In genomic region chr4:40559585-40560465, GRCh38 we compare ENCODE assay signal across 10 cellular contexts.
DNase-seq lines count a peak whose midpoint lies in the region; ATAC-seq and TF ChIP-seq lines count a peak whose summit lies in the region.
"Had no signal": no experiment of that assay in that cellular context is flagged by ENCODE, and none has a peak within 500 bp of the region (broad histone marks: within the 10 kb centered on the region; RNA-seq: fewer than 3 reads in every experiment).

No MANE protein-coding gene starts in this region.

- no peaks in the 10 kb centered on the region for H3K36me3 ChIP-seq in body of pancreas (replicated peaks in 1 of 2; ENCODE audit: insufficient read depth in 1 of 2, low read depth in 2 of 2)

- no peaks in the 10 kb centered on the region for H3K27me3 ChIP-seq in body of pancreas

- H3K27me3 Mint-ChIP-seq in activated CD4-positive, alpha-beta T cell treated with anti-CD3 and anti-CD28 coated beads, Interleukin-2, amount 10 ng/mL, durations not matched to agents 24 days and 14 days: no peaks in the 10 kb centered on the region

- H3K4me1 ChIP-seq in body of pancreas: peaks cover 58% of the 10 kb centered on the region

- H3K4me1 Mint-ChIP-seq in activated CD4-positive, alpha-beta T cell treated with anti-CD3 and anti-CD28 coated beads, Interleukin-2, amount 10 ng/mL, durations not matched to agents 24 days and 14 days: peaks cover 14% of the 10 kb centered on the region

- no peaks in the 10 kb centered on the region for H3K9me3 Mint-ChIP-seq in activated CD4-positive, alpha-beta T cell treated with anti-CD3 and anti-CD28 coated beads, Interleukin-2, amount 10 ng/mL, durations not matched to agents 24 days and 14 days

- intact Hi-C loops in activated CD4-positive, alpha-beta T cell treated with anti-CD3 and anti-CD28 coated beads, Interleukin-2, amount 10 ng/mL, durations not matched to agents 24 days and 14 days (cut with micrococcal nuclease): loop anchor here (10.0 kb wide), 1 partner anchor 125 kb away; no protein-coding TSS in a partner anchor
- intact Hi-C loops in body of pancreas (cut with DNase I): no loop called here
- intact Hi-C loops in posterior vena cava (cut with DNase I): no loop called here

- DNase-seq in activated CD4-positive, alpha-beta T cell treated with anti-CD3 and anti-CD28 coated beads, Interleukin-2, amount 10 ng/mL, durations not matched to agents 24 days and 14 days: no peak
- DNase-seq in activated CD4-positive, alpha-beta T cell treated with anti-CD3 and anti-CD28 coated beads, Interleukin-2, amount 50 U/mL, for 4 hours: no peak
- DNase-seq in body of pancreas (peak in 2 of 4 donors; percentile 45 to 55), substantia nigra (lab: John Stamatoyannopoulos, UW) (no peak), NCI-H1417 (lab: John Stamatoyannopoulos, UW) (no peak), dedifferentiated amniotic fluid mesenchymal stem cell (ENCODE audit: extremely low spot score) (no peak), posterior vena cava (ENCODE audit: low spot score) (no peak)
- DNase-seq: NCI-H526 treated with DMSO at 0.1 percent for 48 hours, posterior cingulate gyrus had no signal

- no peak overlapping the region for H3K4me3 Mint-ChIP-seq in activated CD4-positive, alpha-beta T cell treated with anti-CD3 and anti-CD28 coated beads, Interleukin-2, amount 10 ng/mL, durations not matched to agents 24 days and 14 days

- H3K4me3 ChIP-seq in body of pancreas: no peak overlapping the region

- 12 to 14% methylated on average over 5 of the region's 5 CpGs for WGBS in body of pancreas, 2 donors

- no peak for TF ChIP-seq POLR2A in body of pancreas (IDR thresholded peaks at IDR 0.05)

- H3K36me3 Mint-ChIP-seq in activated CD4-positive, alpha-beta T cell treated with anti-CD3 and anti-CD28 coated beads, Interleukin-2, amount 10 ng/mL, durations not matched to agents 24 days and 14 days (ENCODE audit: low read depth): no peaks in the 10 kb centered on the region

- TF ChIP-seq CTCF in body of pancreas (IDR thresholded peaks at IDR 0.05): no peak

- ATAC-seq in HG02938 (IDR thresholded peaks at IDR 0.05; ENCODE audit: unreplicated experiment): peak; percentile 65
- peak; percentile 73 for ATAC-seq in body of pancreas

- H3K27ac ChIP-seq in body of pancreas: peak overlapping the region; percentile 63 to 78 (median 71)
- peak overlapping the region; percentile 30 for H3K27ac ChIP-seq in substantia nigra (ENCODE audit: low read depth, low read length, poor library complexity, severe bottlenecking)

- H3K27ac Mint-ChIP-seq in activated CD4-positive, alpha-beta T cell treated with anti-CD3 and anti-CD28 coated beads, Interleukin-2, amount 10 ng/mL, durations not matched to agents 24 days and 14 days: peak overlapping the region; percentile 5

- no peaks in the 10 kb centered on the region for H3K9me3 ChIP-seq in body of pancreas
